30 cellular contexts compared by ENCODE assay signal in genomic region chr7:117097860-117098259, GRCh38.
DNase-seq lines count a peak whose midpoint lies in the region; ATAC-seq, FAIRE-seq and TF ChIP-seq lines count a peak whose summit lies in the region.
"Had no signal": no experiment of that assay in that cellular context is flagged by ENCODE, and none has a peak within 500 bp of the region (broad histone marks: within the 10 kb centered on the region; RNA-seq: fewer than 3 reads in every experiment).

No MANE protein-coding gene starts in this region.

- H3K27me3 Mint-ChIP-seq in astrocyte (ENCODE audit: low read depth, unreplicated experiment) = no peaks in the 10 kb centered on the region
- H3K27me3 Mint-ChIP-seq: activated naive CD8-positive, alpha-beta T cell; activated T-cell treated with anti-CD3 and anti-CD28 coated beads, Interleukin-2, amount 50 U/mL, for 24 hours; CD4-positive, CD25-positive, alpha-beta regulatory T cell had no signal

- peaks cover 8% of the 10 kb centered on the region for H3K36me3 Mint-ChIP-seq in astrocyte (ENCODE audit: low read depth, unreplicated experiment)

- H3K9ac ChIP-seq in SK-N-SH (peak overlapping the region; percentile 35; the same call in 1 of the 2 replicates), astrocyte (ENCODE audit: low read length) (peak overlapping the region; percentile 44), liver (ENCODE audit: low read depth in 1 of 2, low read length in 2 of 2) (no peak overlapping the region)

- WGBS in SK-N-SH (ENCODE audit: low lambda C conversion rate) = 94% methylated on average over 5 of the region's 5 CpGs
- 43% methylated on average over 5 of the region's 5 CpGs for WGBS in liver

- no peak for TF ChIP-seq RAD21 in SK-N-SH (IDR thresholded peaks at IDR 0.05; ENCODE audit: low read length)
- no peak for TF ChIP-seq RAD21 in liver (IDR thresholded peaks at IDR 0.05)

- no peaks in the 10 kb centered on the region for H3K9me3 Mint-ChIP-seq in astrocyte (ENCODE audit: unreplicated experiment)
- H3K9me3 Mint-ChIP-seq: activated T-cell treated with anti-CD3 and anti-CD28 coated beads, Interleukin-2, amount 50 U/mL, for 24 hours; CD4-positive, CD25-positive, alpha-beta regulatory T cell had no signal

- intact Hi-C loops in upper lobe of right lung (cut with DNase I) = no loop called here

- no peaks in the 10 kb centered on the region for H4K20me1 ChIP-seq in SK-N-SH (ENCODE audit: insufficient read depth)
- H4K20me1 ChIP-seq in astrocyte (ENCODE audit: insufficient read depth, low read length) = peaks cover 8% of the 10 kb centered on the region

- H3K27ac Mint-ChIP-seq in astrocyte (ENCODE audit: unreplicated experiment) = no peak overlapping the region
- H3K27ac Mint-ChIP-seq: activated naive CD8-positive, alpha-beta T cell; activated T-cell treated with anti-CD3 and anti-CD28 coated beads, Interleukin-2, amount 50 U/mL, for 24 hours; nephron had no signal

- H3K27me3 ChIP-seq in SK-N-SH (ENCODE audit: insufficient read depth) = no peaks in the 10 kb centered on the region
- no peaks in the 10 kb centered on the region for H3K27me3 ChIP-seq in astrocyte (ENCODE audit: insufficient read depth, low read length)
- H3K27me3 ChIP-seq in liver (ENCODE audit: control insufficient read depth in 4 of 4, insufficient read depth in 4 of 4, low read length in 3 of 4) = no peaks in the 10 kb centered on the region
- H3K27me3 ChIP-seq in upper lobe of right lung = no peaks in the 10 kb centered on the region
- H3K27me3 ChIP-seq: heart left ventricle, suprapubic skin had no signal

- H3K4me2 ChIP-seq in SK-N-SH (peak overlapping the region; percentile 43), astrocyte (ENCODE audit: low read length) (peak overlapping the region; percentile 17)

- POLR2A ChIA-PET in SK-N-SH (lab: Yijun Ruan, JAX) = no interaction called here

- H3K4me1 Mint-ChIP-seq in astrocyte (ENCODE audit: low read depth, unreplicated experiment) = peaks cover 5% of the 10 kb centered on the region

- no peak for DNase-seq in SK-N-SH
- no peak for DNase-seq in astrocyte (ENCODE audit: low read depth)
- DNase-seq in upper lobe of right lung = no peak
- no peak for DNase-seq in SHP77 treated with DMSO at 0.1 percent for 48 hours (lab: John Stamatoyannopoulos, UW)
- DNase-seq: activated CD4-positive, CD25-positive, alpha-beta regulatory T cell; activated effector memory CD4-positive, alpha-beta T cell treated with anti-CD3 and anti-CD28 coated beads, Interleukin-2, amount 50 U/mL, for 16 hours; activated T-cell treated with anti-CD3 and anti-CD28 coated beads, Interleukin-2, amount 50 U/mL, for 24 hours; CD4-positive, CD25-positive, alpha-beta regulatory T cell; effector memory CD4-positive, alpha-beta T cell; GOT3; heart left ventricle; KG1; NCI-H1417; NCI-H2081; NCI-H2227 treated with DMSO at 0.1 percent for 48 hours; small intestine; stimulated activated naive CD4-positive, alpha-beta T cell; T-helper 1 cell had no signal

- no peak for FAIRE-seq in astrocyte (lab: Jason Lieb, UNC)
- FAIRE-seq: bronchial epithelial cell, colon, GM18507, small intestine, urothelium cell line had no signal

- TF ChIP-seq CTCF in SK-N-SH (IDR thresholded peaks at IDR 0.05) (no peak), astrocyte (IDR thresholded peaks at IDR 0.05; ENCODE audit: insufficient read depth, low read depth, low read length) (no peak), liver (IDR thresholded peaks at IDR 0.05; ENCODE audit: low read depth, low read length, missing input control) (no peak), upper lobe of right lung (IDR thresholded peaks at IDR 0.05) (no peak)

- peaks cover 19% of the 10 kb centered on the region for H3F3A ChIP-seq in SK-N-SH (replicated peaks; ENCODE audit: insufficient read depth)

- H3K4me3 Mint-ChIP-seq in astrocyte (ENCODE audit: unreplicated experiment) = no peak overlapping the region
- H3K4me3 Mint-ChIP-seq: activated naive CD8-positive, alpha-beta T cell; activated T-cell treated with anti-CD3 and anti-CD28 coated beads, Interleukin-2, amount 50 U/mL, for 24 hours; CD4-positive, CD25-positive, alpha-beta regulatory T cell; nephron had no signal

- no peak for ATAC-seq in SK-N-SH treated with all-trans-retinoic acid at 6 μM for 48 hours
- ATAC-seq in upper lobe of right lung = peak; percentile 71
- no peak for ATAC-seq in esophagus mucosa
- no peak for ATAC-seq in GM21381 (IDR thresholded peaks at IDR 0.05; ENCODE audit: unreplicated experiment)

- H2AFZ ChIP-seq in SK-N-SH (ENCODE audit: low read depth) (no peak overlapping the region), astrocyte (ENCODE audit: low read depth, low read length) (no peak overlapping the region)

- H3K79me2 ChIP-seq in SK-N-SH (ENCODE audit: insufficient read depth) (peaks cover 6% of the 10 kb centered on the region), astrocyte (ENCODE audit: insufficient read depth, low read length) (peaks cover 31% of the 10 kb centered on the region)

- H3K4me3 ChIP-seq in SK-N-SH (ENCODE audit: low read depth in 2 of 2, low read length in 1 of 2) = no peak overlapping the region
- H3K4me3 ChIP-seq in astrocyte (ENCODE audit: insufficient read depth, low read depth, low read length) = no peak overlapping the region
- H3K4me3 ChIP-seq in liver (ENCODE audit: low read depth in 1 of 3, low read length in 3 of 3) = no peak overlapping the region
- no peak overlapping the region for H3K4me3 ChIP-seq in upper lobe of right lung
- H3K4me3 ChIP-seq: heart left ventricle, suprapubic skin had no signal

- H3K9me2 ChIP-seq in SK-N-SH = no peaks in the 10 kb centered on the region

- CTCF ChIA-PET in SK-N-SH (lab: Yijun Ruan, JAX) = interaction anchor here (0.7 to 1.7 kb wide), 3 partner anchors 12 to 109 kb away, joined by 4 to 5 read pairs (median 5); no protein-coding TSS in a partner anchor

- H3K9me3 ChIP-seq in SK-N-SH = no peaks in the 10 kb centered on the region
- no peaks in the 10 kb centered on the region for H3K9me3 ChIP-seq in astrocyte (ENCODE audit: insufficient read depth, low read depth, low read length)
- no peaks in the 10 kb centered on the region for H3K9me3 ChIP-seq in liver (ENCODE audit: control insufficient read depth in 4 of 4, low read length in 3 of 4)
- no peaks in the 10 kb centered on the region for H3K9me3 ChIP-seq in upper lobe of right lung
- H3K9me3 ChIP-seq: heart left ventricle, suprapubic skin had no signal

- TF ChIP-seq EP300 in SK-N-SH (IDR thresholded peaks at IDR 0.05; ENCODE audit: borderline replicate concordance in 1 of 2, low read depth in 1 of 2, low read length in 1 of 2) = no peak

- peaks cover 4 to 9% of the 10 kb centered on the region in 2 experiments; a peak in 3 of 4 replicates for H3K4me1 ChIP-seq in SK-N-SH (ENCODE audit: control insufficient read depth in 1 of 2, insufficient read depth in 2 of 2, low read depth in 1 of 2, low read length in 1 of 2)
- peaks cover 11% of the 10 kb centered on the region for H3K4me1 ChIP-seq in astrocyte (ENCODE audit: insufficient read depth, low read length)
- H3K4me1 ChIP-seq in liver (ENCODE audit: control insufficient read depth in 4 of 4, insufficient read depth in 4 of 4, low read length in 3 of 4) = peaks cover 0 to 5% (median under 1%) of the 10 kb centered on the region in 4 donors
- peaks cover 5% of the 10 kb centered on the region for H3K4me1 ChIP-seq in upper lobe of right lung
- H3K4me1 ChIP-seq: suprapubic skin had no signal

- H3K36me3 ChIP-seq in SK-N-SH (replicated peaks in 1 of 2; ENCODE audit: control insufficient read depth in 1 of 2, insufficient read depth in 2 of 2, low read length in 1 of 2) = peaks cover 0 to 6% of the 10 kb centered on the region in 2 experiments
- H3K36me3 ChIP-seq in astrocyte (ENCODE audit: insufficient read depth, low read length) = no peaks in the 10 kb centered on the region
- no peaks in the 10 kb centered on the region for H3K36me3 ChIP-seq in liver (ENCODE audit: control insufficient read depth in 4 of 4, insufficient read depth in 3 of 4, low read depth in 1 of 4, low read length in 3 of 4)
- no peaks in the 10 kb centered on the region for H3K36me3 ChIP-seq in upper lobe of right lung
- H3K36me3 ChIP-seq: heart left ventricle, suprapubic skin had no signal

- H3K27ac ChIP-seq in SK-N-SH (ENCODE audit: low read depth in 2 of 2, low read length in 1 of 2) = peak overlapping the region in 1 of 2 experiments; percentile 96; a peak in 2 of 4 replicates
- peak overlapping the region; percentile 87 for H3K27ac ChIP-seq in astrocyte (ENCODE audit: low read depth, low read length)
- H3K27ac ChIP-seq in liver (ENCODE audit: low read depth in 1 of 2, low read length in 2 of 2) = no peak overlapping the region
- no peak overlapping the region for H3K27ac ChIP-seq in upper lobe of right lung
- H3K27ac ChIP-seq: 22Rv1, heart left ventricle, suprapubic skin had no signal

TF ChIP-seq in SK-N-SH, 30 proteins besides CTCF, POLR2A, EP300 and RAD21:
- TF ChIP-seq MEF2A (IDR thresholded peaks at IDR 0.05; ENCODE audit: borderline replicate concordance, low read depth) = no peak

TF ChIP-seq in SK-N-SH treated with all-trans-retinoic acid at 6 μM for 48 hours, 23 proteins besides CTCF, POLR2A, EP300 and RAD21 (continues in another document):
- TF ChIP-seq ISL1 (CRISPR knock-in tag; IDR thresholded peaks at IDR 0.05) = no peak
- no peak for TF ChIP-seq CSRNP3 (CRISPR knock-in tag; IDR thresholded peaks at IDR 0.05)

TF ChIP-seq in liver, 16 proteins besides CTCF, POLR2A, EP300 and RAD21 (continues in another document):
- no peak for TF ChIP-seq REST (IDR thresholded peaks at IDR 0.05)
- TF ChIP-seq HNF4A (conservative IDR thresholded peaks at IDR 0.05) = peak; percentile 36 to 53

Comparison
In these comparisons a context has a peak if more than half of its experiments do, and no peak if none do; other contexts are left out.
1. H3K9ac ChIP-seq: peak in SK-N-SH (single experiment) and astrocyte (single experiment); none in liver (0 of 2).